Comparison of ENCODE assay signal across 25 cellular contexts in genomic region chr2:133918141-133918540, GRCh38.
"Had no signal": no experiment of that assay in that cellular context is flagged by ENCODE, and none has a peak within 500 bp of the region (broad histone marks: within the 10 kb centered on the region; RNA-seq: fewer than 3 reads in every experiment).

No MANE protein-coding gene starts in this region.

- H3K9ac ChIP-seq: neural progenitor cell, parathyroid adenoma had no signal

- H2AFZ ChIP-seq: neural progenitor cell, parathyroid adenoma had no signal

- H3K9me3 ChIP-seq: ovary, psoas muscle, right lobe of liver, sigmoid colon, stomach, thoracic aorta, thyroid gland, upper lobe of left lung, vagina had no signal

- H3K4me3 ChIP-seq: neural progenitor cell, ovary, psoas muscle, right lobe of liver, sigmoid colon, stomach, thoracic aorta, thyroid gland, tibial nerve, upper lobe of left lung, vagina had no signal

- DNase-seq: occipital lobe; ovary; posterior cingulate gyrus; psoas muscle; right cardiac atrium; right lobe of liver; sigmoid colon; small intestine; stimulated activated CD4-positive, alpha-beta T cell treated with anti-CD3 and anti-CD28 coated beads, Interleukin-15, amount 100 ng/mL, for 24 hours; stimulated activated CD4-positive, alpha-beta T cell treated with anti-CD3 and anti-CD28 coated beads, Interleukin-2, amount 100 ng/mL, for 24 hours; stimulated activated CD4-positive, alpha-beta T cell treated with anti-CD3 and anti-CD28 coated beads, Interleukin-2, amount 100 ng/mL, for 48 hours; stimulated activated CD4-positive, alpha-beta T cell treated with anti-CD3 and anti-CD28 coated beads, Interleukin-4, amount 100 ng/mL, for 24 hours; stimulated activated naive B cell treated with anti-CD40 and anti-IgM and Interleukin-4, amounts not matched to agents 10 μg/mL and 1 μg/mL and 100 μg/mL, for 72 hours; stimulated activated naive CD4-positive, alpha-beta T cell treated with Interleukin-2 at 50 U/mL for 16 hours; stomach; thyroid gland; trophoblast cell; upper lobe of left lung had no signal

- H3K4me2 ChIP-seq: neural progenitor cell had no signal

- H3K27ac ChIP-seq: neural progenitor cell, ovary, parathyroid adenoma, psoas muscle, right lobe of liver, sigmoid colon, stomach, thoracic aorta, thyroid gland, tibial nerve, upper lobe of left lung, vagina had no signal

- FAIRE-seq: small intestine, urothelium cell line had no signal

- H3K4me1 ChIP-seq: neural progenitor cell, parathyroid adenoma, psoas muscle, right lobe of liver, sigmoid colon, stomach, thyroid gland, tibial nerve, upper lobe of left lung, vagina had no signal

- ATAC-seq: psoas muscle; right cardiac atrium; right lobe of liver; stimulated activated effector memory CD8-positive, alpha-beta T cell treated with anti-CD3 and anti-CD28 coated beads, Interleukin-12 subunit alpha, Interleukin-12 subunit beta, amount 100 ng/mL, for 72 hours; stimulated activated naive B cell treated with anti-CD40 and anti-IgM and Interleukin-4, amounts not matched to agents 10 μg/mL and 1 μg/mL and 100 μg/mL, for 72 hours had no signal

- H3K79me2 ChIP-seq: parathyroid adenoma had no signal

- H3K27me3 ChIP-seq: neural progenitor cell, ovary, right lobe of liver, sigmoid colon, stomach, thyroid gland, tibial nerve, upper lobe of left lung, vagina had no signal

- H3K36me3 ChIP-seq: neural progenitor cell, ovary, right lobe of liver, sigmoid colon, stomach, thoracic aorta, thyroid gland, tibial nerve, upper lobe of left lung, vagina had no signal
